ENCODE assay signal across 18 cellular contexts in genomic region chr1:215128514-215128913, GRCh38. TPM values are rescaled to one million over a fixed set of nuclear protein-coding genes. Genes with fewer than 3 reads are reported as not detected.
DNase-seq lines count a peak whose midpoint lies in the region; ATAC-seq and TF ChIP-seq lines count a peak whose summit lies in the region.
"Had no signal": no experiment of that assay in that cellular context is flagged by ENCODE, and none has a peak within 500 bp of the region (broad histone marks: within the 10 kb centered on the region; RNA-seq: fewer than 3 reads in every experiment).

No MANE protein-coding gene starts in this region.

- no peaks in the 10 kb centered on the region for H4K20me1 ChIP-seq in GM23248 (ENCODE audit: insufficient read depth)
- H4K20me1 ChIP-seq in neural progenitor cell (ENCODE audit: low read depth) = no peaks in the 10 kb centered on the region

- TF ChIP-seq CTCF in neural progenitor cell (IDR thresholded peaks at IDR 0.05) = no peak

- H3K4me2 ChIP-seq in GM23248 (ENCODE audit: unreplicated experiment) (no peak overlapping the region), neural progenitor cell (no peak overlapping the region)

- H3K36me3 Mint-ChIP-seq in neural progenitor cell = no peaks in the 10 kb centered on the region

- peaks cover 26% of the 10 kb centered on the region for H3K4me1 ChIP-seq in GM23248 (ENCODE audit: insufficient read depth)
- H3K4me1 ChIP-seq in neural progenitor cell = no peaks in the 10 kb centered on the region
- H3K4me1 ChIP-seq: BE2C, Peyer's patch had no signal

- no peaks in the 10 kb centered on the region for H3K9me3 Mint-ChIP-seq in neural progenitor cell
- H3K9me3 Mint-ChIP-seq: T-helper 2 cell treated with Interferon-gamma antibody and Interleukin-4, amounts not matched to agents 5 μg/mL and 100 μg/mL, for 36 hours had no signal

- no peaks in the 10 kb centered on the region for H3K4me1 Mint-ChIP-seq in neural progenitor cell

- H3K27ac ChIP-seq in GM23248 (peak overlapping the region; percentile 4; the same call in 1 of the 2 replicates), neural progenitor cell (no peak overlapping the region)
- H3K27ac ChIP-seq: Peyer's patch had no signal

- ATAC-seq in GM19351 (IDR thresholded peaks at IDR 0.05; ENCODE audit: unreplicated experiment) = no peak

- peaks cover 12% of the 10 kb centered on the region; the same call in 1 of the 2 replicates for H3F3A ChIP-seq in GM23248 (ENCODE audit: insufficient read depth)
- no peaks in the 10 kb centered on the region for H3F3A ChIP-seq in neural progenitor cell (ENCODE audit: low read depth)

- H3K27ac Mint-ChIP-seq in neural progenitor cell = no peak overlapping the region
- H3K27ac Mint-ChIP-seq: T-helper 2 cell treated with Interferon-gamma antibody and Interleukin-4, amounts not matched to agents 5 μg/mL and 100 μg/mL, for 36 hours had no signal

- no peak overlapping the region for H3K4me3 Mint-ChIP-seq in neural progenitor cell
- H3K4me3 Mint-ChIP-seq: T-helper 2 cell treated with Interferon-gamma antibody and Interleukin-4, amounts not matched to agents 5 μg/mL and 100 μg/mL, for 36 hours had no signal

- H3K36me3 ChIP-seq in GM23248 (ENCODE audit: low read depth) = peaks cover 42% of the 10 kb centered on the region
- H3K36me3 ChIP-seq in neural progenitor cell = no peaks in the 10 kb centered on the region
- H3K36me3 ChIP-seq: BE2C, MG63, Peyer's patch had no signal

- DNase-seq in GM23248 (no peak), NOMO-1 (lab: John Stamatoyannopoulos, UW; ENCODE audit: unreplicated experiment in 2 of 2) (peak; percentile 31 to 50), SKM-1 treated with dmso at 0.1 percent for 144 hours (lab: John Stamatoyannopoulos, UW; ENCODE audit: unreplicated experiment) (peak; percentile 76), neural progenitor cell (ENCODE audit: low spot score) (no peak), AG20443 (ENCODE audit: low spot score) (no peak), NCI-H1694 (lab: John Stamatoyannopoulos, UW) (no peak)
- DNase-seq in NK-92 treated with Interleukin-12 subunit alpha and Interleukin-12 subunit beta, amount 100 ng/mL, for 24 hours (lab: John Stamatoyannopoulos, UW) = no peak
- DNase-seq: BE2C, DMS 273 treated with DMSO at 0.1 percent for 48 hours, MG63, NCI-H1436, NCI-H2081 treated with DMSO at 0.1 percent for 48 hours, NCI-H524, Peyer's patch, SHP77, SW 1271 had no signal

- H3K27me3 ChIP-seq in GM23248 (replicated peaks; ENCODE audit: insufficient read depth) = no peaks in the 10 kb centered on the region
- H3K27me3 ChIP-seq in neural progenitor cell = no peaks in the 10 kb centered on the region
- H3K27me3 ChIP-seq: BE2C, MG63, Peyer's patch had no signal

- in situ Hi-C loops in GM23248 (cut with MboI) = no loop called here

- no peak overlapping the region for H3K9ac ChIP-seq in GM23248
- no peak overlapping the region for H3K9ac ChIP-seq in neural progenitor cell

- no peaks in the 10 kb centered on the region for H3K9me2 ChIP-seq in GM23248 (ENCODE audit: insufficient read depth)

- H3K9me3 ChIP-seq in GM23248 (ENCODE audit: low read depth) = no peaks in the 10 kb centered on the region
- no peaks in the 10 kb centered on the region for H3K9me3 ChIP-seq in neural progenitor cell (ENCODE audit: low read depth)
- H3K9me3 ChIP-seq: BE2C, MG63, Peyer's patch had no signal

- H3K27me3 Mint-ChIP-seq in neural progenitor cell (ENCODE audit: insufficient read depth, low read depth) = no peaks in the 10 kb centered on the region

- H3K4me3 ChIP-seq in GM23248 (no peak overlapping the region), neural progenitor cell (no peak overlapping the region)
- H3K4me3 ChIP-seq: MG63, Peyer's patch had no signal

- no peak overlapping the region for H2AFZ ChIP-seq in GM23248
- peak overlapping the region; percentile 80 for H2AFZ ChIP-seq in neural progenitor cell (replicated peaks)

- peaks cover 90% of the 10 kb centered on the region for H3K79me2 ChIP-seq in GM23248 (ENCODE audit: insufficient read depth)
- H3K79me2 ChIP-seq in neural progenitor cell (ENCODE audit: low read depth) = no peaks in the 10 kb centered on the region

RNA-seq across cellular contexts. Expression of gene KCNK2, which starts 46.0 kb away (rescaled TPM):
- 133 and 145 TPM in 2 replicates for total RNA-seq in GM23248 (2014; rRNA removed; shearing (Covaris generic))
- 69.2 and 73.2 TPM in 2 replicates for polyA plus RNA-seq in GM23248 (2016; fragmentation: Nextera tagmentation; extraction: Ambion mirVana)
- total RNA-seq in neural progenitor cell (ENCODE audit: low replicate concordance) = 0.50 and 1.1 TPM in 2 replicates

Comparison
In these comparisons a context has a peak if more than half of its experiments do, and no peak if none do; other contexts are left out.
1. DNase-seq: peak in NOMO-1 (2 of 2) and SKM-1 treated with dmso at 0.1 percent for 144 hours (single experiment); none in GM23248 (single experiment), neural progenitor cell (single experiment), NK-92 treated with Interleukin-12 subunit alpha and Interleukin-12 subunit beta, amount 100 ng/mL, for 24 hours (single experiment), AG20443 (single experiment) and NCI-H1694 (single experiment).
2. RNA of gene KCNK2, which starts 46.0 kb away (total RNA-seq): 133 to 145 TPM in GM23248; 0.50 to 1.1 TPM in neural progenitor cell; every median in the first group is over 10 times any median in the second.